ENCODE assay signal across 8 cellular contexts in genomic region chr5:180801596-180802324, GRCh38. TPM values are rescaled to one million over a fixed set of nuclear protein-coding genes. Genes with fewer than 3 reads are reported as not detected.
A peak's percentile ranks its signal among the peaks of the same experiment; 100 is the strongest.
DNase-seq lines count a peak whose midpoint lies in the region; ATAC-seq and TF ChIP-seq lines count a peak whose summit lies in the region.

No MANE protein-coding gene starts in this region.

- TF ChIP-seq POLR2A in heart left ventricle (IDR thresholded peaks at IDR 0.05) (no peak), sigmoid colon (IDR thresholded peaks at IDR 0.05) (no peak)

- H3K27me3 ChIP-seq in heart left ventricle (no peaks in the 10 kb centered on the region), sigmoid colon (no peaks in the 10 kb centered on the region)

- H3K4me3 Mint-ChIP-seq in WTC11, result peak overlapping the region; percentile 80

- peak overlapping the region; percentile 26; the same call in 1 of the 2 replicates for H3K27ac Mint-ChIP-seq in WTC11

- WGBS in heart left ventricle, 4 donors, result 8 to 15% (median 9%) methylated on average over 15 of the region's 15 CpGs
- 15 to 20% methylated on average over 15 of the region's 15 CpGs for WGBS in sigmoid colon, 2 donors

- peaks cover 0 to 55% (median 5%) of the 10 kb centered on the region in 9 donors for H3K36me3 ChIP-seq in heart left ventricle
- H3K36me3 ChIP-seq in sigmoid colon, result peaks cover 0 to 14% (median 0%) of the 10 kb centered on the region in 4 donors

- TF ChIP-seq CTCF in WTC11 (IDR thresholded peaks at IDR 0.05), result no peak
- TF ChIP-seq CTCF in heart left ventricle (IDR thresholded peaks at IDR 0.05), result no peak
- TF ChIP-seq CTCF in sigmoid colon (IDR thresholded peaks at IDR 0.05), result no peak

- H3K36me3 Mint-ChIP-seq in WTC11, result peaks cover 19% of the 10 kb centered on the region

- H3K4me1 Mint-ChIP-seq in WTC11, result peaks cover 67% of the 10 kb centered on the region

- H3K9me3 Mint-ChIP-seq in WTC11, result no peaks in the 10 kb centered on the region

- H3K9me3 ChIP-seq in heart left ventricle (no peaks in the 10 kb centered on the region), sigmoid colon (no peaks in the 10 kb centered on the region)

- H3K27ac ChIP-seq in heart left ventricle (peak overlapping the region; percentile 94 to 100 (median 99)), sigmoid colon (peak overlapping the region; percentile 97 to 99 (median 98))

- DNase-seq in WTC11 (ENCODE audit: low spot score) (no peak), heart left ventricle (peak in 1 of 5 donors; percentile 49), sigmoid colon (peak; percentile 52), NCI-H748 treated with DMSO at 0.1 percent for 48 hours (lab: John Stamatoyannopoulos, UW) (no peak), NCI-H510A (lab: John Stamatoyannopoulos, UW) (no peak), globus pallidus (ENCODE audit: low spot score) (no peak), NCI-H774 (lab: John Stamatoyannopoulos, UW) (no peak)

- TF ChIP-seq EP300 in sigmoid colon (IDR thresholded peaks at IDR 0.05), result no peak

- H3K4me1 ChIP-seq in heart left ventricle (peaks cover 32 to 93% (median 71%) of the 10 kb centered on the region in 12 donors), sigmoid colon (peaks cover 0 to 91% (median 83%) of the 10 kb centered on the region in 4 donors)

- CTCF ChIA-PET in WTC11 (lab: Charles Lee), result interaction anchor here (0.9 to 3.3 kb wide), 4 partner anchors 12 to 61 kb away, joined by 3 to 26 read pairs (median 6); no protein-coding TSS in a partner anchor

- H3K27me3 Mint-ChIP-seq in WTC11 (ENCODE audit: low read depth), result no peaks in the 10 kb centered on the region

- POLR2A ChIA-PET in WTC11 (lab: Charles Lee), result interaction anchor here (0.8 kb wide), 1 partner anchor 29 kb away, joined by 4 read pairs; no protein-coding TSS in a partner anchor

- H3K4me3 ChIP-seq in heart left ventricle (peak overlapping the region; percentile 89 to 99 (median 96)), sigmoid colon (peak overlapping the region; percentile 66 to 95 (median 88))

- intact Hi-C loops in heart left ventricle (cut with DNase I), result loop anchor here in 6 of 10 donors (1.0 to 10.0 kb wide), 8 partner anchors 9 to 443 kb away; partner anchors contain the start of genes ZFP62 (in 4 of the 6), BTNL9 (in 2 of the 6) and RACK1 (in 1 of the 6)
- intact Hi-C loops in sigmoid colon (cut with DNase I), result loop anchor here (2.0 to 10.0 kb wide), 4 partner anchors 15 to 1247 kb away; partner anchors contain the start of genes RUFY1 and ZFP62

- peak; percentile 2 for ATAC-seq in GM18511 (IDR thresholded peaks at IDR 0.05; ENCODE audit: unreplicated experiment)
- no peak for ATAC-seq in WTC11
- peak; percentile 1 to 12 (median 6) for ATAC-seq in heart left ventricle

TF ChIP-seq in WTC11, 78 proteins besides CTCF, POLR2A, EP300 and RAD21:
- TF ChIP-seq TEAD1 (CRISPR knock-in tag; IDR thresholded peaks at IDR 0.05) (no peak), ARID4B (CRISPR knock-in tag; IDR thresholded peaks at IDR 0.05; ENCODE audit: borderline replicate concordance) (no peak), ZNF138 (CRISPR knock-in tag; conservative IDR thresholded peaks at IDR 0.05) (no peak)

RNA-seq across cellular contexts. Expression of gene MGAT1, which starts 0.8 kb away (rescaled TPM):
- total RNA-seq in WTC11 (2021) (78.4 to 93.6 TPM (median 86.3 TPM) in 3 replicates), heart left ventricle (100 to 1,000 TPM in 3 of 9 donors, 10 to 100 TPM in 6; 50.9 to 162 (median 83.5) TPM), sigmoid colon (100 to 1,000 TPM in 3 of 4 donors, 10 to 100 TPM in 1; 94.5 to 149 (median 121) TPM)
- polyA plus RNA-seq in heart left ventricle (100 to 1,000 TPM in 1 of 2 donors, 10 to 100 TPM in 1; 64.5 to 199 TPM), sigmoid colon (100 to 1,000 TPM in 1 of 3 donors, 10 to 100 TPM in 2; 41.4 to 134 (median 71.2) TPM)

RNA-seq across cellular contexts. Expression of gene ZFP62, which starts 59.3 kb away (rescaled TPM):
- total RNA-seq in WTC11 (2021), result 35.7 to 41.2 TPM (median 39.5 TPM) in 3 replicates
- 10 to 100 TPM in 8 of 9 donors, 1 to 10 TPM in 1; 9.4 to 18.6 (median 13.8) TPM for total RNA-seq in heart left ventricle
- polyA plus RNA-seq in heart left ventricle, result 10 to 100 TPM; 10.6 to 13.6 TPM
- 10 to 100 TPM; 18.7 to 34.6 (median 27.3) TPM for total RNA-seq in sigmoid colon
- 10 to 100 TPM; 12.9 to 23.7 (median 16.2) TPM for polyA plus RNA-seq in sigmoid colon
